In the genomic region with DNA sequence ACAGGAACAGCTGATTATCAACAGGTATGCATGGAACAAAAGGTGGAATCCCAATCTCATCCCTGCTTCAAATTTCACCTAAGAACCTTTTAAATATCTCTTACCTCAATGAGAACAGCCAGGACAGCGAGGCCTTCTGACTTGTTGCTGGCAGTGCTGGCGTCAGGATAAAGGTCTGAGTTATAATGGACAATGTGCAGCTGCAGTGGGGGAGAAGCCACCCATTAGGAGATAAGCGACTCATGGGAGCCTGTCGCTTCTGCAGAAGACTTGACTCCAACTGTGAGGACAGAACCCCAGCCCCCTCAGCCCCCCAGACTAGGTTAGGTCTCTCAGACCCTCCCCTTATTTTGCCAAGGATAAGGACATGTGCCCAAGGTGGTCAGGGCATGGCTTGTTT, we compare ENCODE assay signal across 18 cellular contexts. TPM values are rescaled to one million over a fixed set of nuclear protein-coding genes. Genes with fewer than 3 reads are reported as not detected.
DNase-seq lines count a peak whose midpoint lies in the region; ATAC-seq, FAIRE-seq and TF ChIP-seq lines count a peak whose summit lies in the region.
"Had no signal": no experiment of that assay in that cellular context is flagged by ENCODE, and none has a peak within 500 bp of the region (broad histone marks: within the 10 kb centered on the region; RNA-seq: fewer than 3 reads in every experiment).

No MANE protein-coding gene starts in this region.

- peak overlapping the region; percentile 22 for H4K91ac ChIP-seq in H1 (replicated peaks; ENCODE audit: insufficient read length, low read length)

- CTCF ChIA-PET in H1 (lab: Charles Lee; ENCODE audit: partially characterized antibody), result no interaction called here

- no peak for TF ChIP-seq EP300 in H1 (IDR thresholded peaks at IDR 0.05; ENCODE audit: borderline replicate concordance in 1 of 2, low read depth in 2 of 2, low read length in 2 of 2)

- H3K27ac ChIP-seq in H1 (ENCODE audit: low read depth, low read length) (no peak overlapping the region), MM.1S (ENCODE audit: low read length) (no peak overlapping the region), esophagus squamous epithelium (no peak overlapping the region)

- no peaks in the 10 kb centered on the region for H3F3A ChIP-seq in MM.1S (ENCODE audit: insufficient read depth, low read length)

- no peaks in the 10 kb centered on the region for H3K79me2 ChIP-seq in H1 (ENCODE audit: control insufficient read depth in 1 of 2, insufficient read depth in 2 of 2, low read length in 2 of 2)
- no peaks in the 10 kb centered on the region for H3K79me2 ChIP-seq in MM.1S (ENCODE audit: low read length)

- H3K79me1 ChIP-seq in H1 (ENCODE audit: low read depth, low read length), result no peaks in the 10 kb centered on the region

- TF ChIP-seq RAD21 in H1 (IDR thresholded peaks at IDR 0.05 in 1 of 2, conservative IDR thresholded peaks at IDR 0.05 in 1 of 2; ENCODE audit: low read depth in 2 of 2, low read length in 2 of 2), result no peak

- no peak overlapping the region for H2BK120ac ChIP-seq in H1 (replicated peaks; ENCODE audit: low read depth, low read length)

- H3K4ac ChIP-seq in H1 (replicated peaks; ENCODE audit: insufficient read length, low read depth, low read length), result no peak overlapping the region

- peak overlapping the region; percentile 8; the same call in 1 of the 2 replicates for H2BK20ac ChIP-seq in H1 (ENCODE audit: low read length)

- H3K27me3 ChIP-seq in H1 (replicated peaks in 1 of 4; ENCODE audit: control insufficient read depth in 3 of 4, extremely low read depth in 1 of 4, insufficient read depth in 3 of 4, low read length in 3 of 4), result no peaks in the 10 kb centered on the region; a peak in 1 of 7 replicates
- H3K27me3 ChIP-seq in MM.1S (replicated peaks; ENCODE audit: insufficient read depth, low read length), result no peaks in the 10 kb centered on the region
- H3K27me3 ChIP-seq in esophagus squamous epithelium, result no peaks in the 10 kb centered on the region

- peak overlapping the region; percentile 32 for H3K27ac Mint-ChIP-seq in T-helper 17 cell
- H3K27ac Mint-ChIP-seq: CD4-positive, alpha-beta memory T cell; GM23338 had no signal

- no peak overlapping the region for H2AFZ ChIP-seq in H1 (ENCODE audit: low read length)
- no peak overlapping the region for H2AFZ ChIP-seq in MM.1S (ENCODE audit: low read length)
- H2AFZ ChIP-seq: GM23338 had no signal

- no peak overlapping the region for H4K8ac ChIP-seq in H1 (ENCODE audit: extremely low read depth, insufficient read depth, low read length)

- DNase-seq in T-helper 17 cell (no peak), H1 (ENCODE audit: low read depth in 1 of 2, low spot score in 2 of 2) (no peak), posterior vena cava (ENCODE audit: low spot score) (peak; percentile 15), midbrain (lab: John Stamatoyannopoulos, UW) (no peak), MM.1S (no peak), esophagus squamous epithelium (lab: John Stamatoyannopoulos, UW) (no peak)
- DNase-seq: C1 segment of cervical spinal cord; Calu3; CD4-positive, alpha-beta memory T cell; COR-L47; DMS53; DMS79 treated with DMSO at 0.1 percent for 48 hours; GF-D8 had no signal

- H3K4me3 ChIP-seq in H1 (ENCODE audit: extremely low read depth in 1 of 4, insufficient read depth in 2 of 4, low read depth in 3 of 4, low read length in 4 of 4), result no peak overlapping the region
- H3K4me3 ChIP-seq in MM.1S (ENCODE audit: low read length), result no peak overlapping the region
- no peak overlapping the region for H3K4me3 ChIP-seq in esophagus squamous epithelium
- H3K4me3 ChIP-seq: GM23338, HAP-1 had no signal

- peaks cover 4% of the 10 kb centered on the region for H3K4me1 Mint-ChIP-seq in T-helper 17 cell
- H3K4me1 Mint-ChIP-seq: CD4-positive, alpha-beta memory T cell had no signal

- no peak overlapping the region for H2AK5ac ChIP-seq in H1 (ENCODE audit: low read depth, low read length)

- no peaks in the 10 kb centered on the region for H4K20me1 ChIP-seq in H1 (replicated peaks in 1 of 2; ENCODE audit: control insufficient read depth in 1 of 2, insufficient read depth in 2 of 2, low read length in 2 of 2)
- H4K20me1 ChIP-seq in MM.1S (ENCODE audit: insufficient read depth, low read length), result no peaks in the 10 kb centered on the region

- 93% methylated on average over 4 of the region's 4 CpGs; no CpG with 5 or more reads in 1 of the 2 experiments for WGBS in H1 (ENCODE audit: extremely low coverage in 1 of 2, insufficient coverage in 1 of 2, insufficient read length in 1 of 2, insufficient replicate concordance in 2 of 2, low coverage in 1 of 2, low lambda C conversion rate in 2 of 2, missing lambda C conversion rate in 1 of 2), 2 experiments
- 89 to 95% methylated on average over 1 to 4 of the region's 4 CpGs for WGBS in esophagus squamous epithelium, 2 donors

- no peaks in the 10 kb centered on the region for H3K23me2 ChIP-seq in H1 (ENCODE audit: low read depth, low read length)

- H3K4me1 ChIP-seq in H1 (replicated peaks in 1 of 4; ENCODE audit: control insufficient read depth in 3 of 4, insufficient read depth in 4 of 4, low read length in 3 of 4) (peaks cover 20 to 32% (median 23%) of the 10 kb centered on the region in 4 experiments), MM.1S (ENCODE audit: low read length) (peaks cover 5% of the 10 kb centered on the region), esophagus squamous epithelium (peaks cover 4 to 56% (median 8%) of the 10 kb centered on the region in 3 donors)
- H3K4me1 ChIP-seq: HAP-1 had no signal

- H3K9me2 ChIP-seq in MM.1S (replicated peaks; ENCODE audit: insufficient read depth, low read length), result no peaks in the 10 kb centered on the region

- no peak for FAIRE-seq in H1 (lab: Jason Lieb, UNC)
- FAIRE-seq: GM12891, GM18507, H54 had no signal

- no peak overlapping the region for H3K56ac ChIP-seq in H1 (replicated peaks; ENCODE audit: insufficient read length, low read depth, low read length)

- POLR2A ChIA-PET in H1 (lab: Charles Lee; ENCODE audit: partially characterized antibody), result no interaction called here

- no peak overlapping the region for H2BK12ac ChIP-seq in H1 (ENCODE audit: low read depth, low read length)

- no peak overlapping the region for H3K23ac ChIP-seq in H1 (ENCODE audit: insufficient read length)

- H3K36me3 Mint-ChIP-seq in T-helper 17 cell (ENCODE audit: low read depth), result no peaks in the 10 kb centered on the region
- H3K36me3 Mint-ChIP-seq: CD4-positive, alpha-beta memory T cell had no signal

- no peak overlapping the region for H3K4me2 ChIP-seq in H1 (ENCODE audit: insufficient read depth in 1 of 2, low read depth in 2 of 2, low read length in 2 of 2)
- H3K4me2 ChIP-seq in MM.1S (ENCODE audit: low read depth, low read length), result no peak overlapping the region

- no peak overlapping the region for H3K18ac ChIP-seq in H1 (ENCODE audit: extremely low read depth, low read length)

- no peak overlapping the region for H4K5ac ChIP-seq in H1 (ENCODE audit: insufficient read length, low read depth, low read length)

- no peak overlapping the region for H3K4me3 Mint-ChIP-seq in T-helper 17 cell
- H3K4me3 Mint-ChIP-seq: CD4-positive, alpha-beta memory T cell; GM23338 had no signal

- H3K9ac ChIP-seq in H1 (replicated peaks in 1 of 4; ENCODE audit: extremely low read depth in 1 of 4, low read depth in 3 of 4, low read length in 3 of 4), result no peak overlapping the region
- H3K9ac ChIP-seq in MM.1S (ENCODE audit: low read length), result no peak overlapping the region

- TF ChIP-seq CTCF in H1 (IDR thresholded peaks at IDR 0.05; ENCODE audit: control extremely low read depth in 1 of 3, insufficient read depth in 1 of 3, low read depth in 1 of 3, low read length in 3 of 3), result no peak
- TF ChIP-seq CTCF in MM.1S (IDR thresholded peaks at IDR 0.05; ENCODE audit: low read length), result no peak
- TF ChIP-seq CTCF in esophagus squamous epithelium (IDR thresholded peaks at IDR 0.05), result no peak

- peak overlapping the region; percentile 6; the same call in 1 of the 2 replicates for H2BK5ac ChIP-seq in H1 (ENCODE audit: low read depth, low read length)

- TF ChIP-seq POLR2A in H1 (IDR thresholded peaks at IDR 0.05; ENCODE audit: control extremely low read depth in 1 of 2, low read depth in 2 of 2, low read length in 2 of 2) (no peak), esophagus squamous epithelium (IDR thresholded peaks at IDR 0.05) (no peak)

- H3K9me3 ChIP-seq in T-helper 17 cell (ENCODE audit: control insufficient read depth, low read length, poor library complexity, severe bottlenecking) (no peaks in the 10 kb centered on the region), H1 (ENCODE audit: insufficient read depth in 2 of 2, low read depth in 1 of 2, low read length in 1 of 2) (no peaks in the 10 kb centered on the region), MM.1S (replicated peaks; ENCODE audit: insufficient read depth, low read length) (no peaks in the 10 kb centered on the region), esophagus squamous epithelium (no peaks in the 10 kb centered on the region)
- H3K9me3 ChIP-seq: HAP-1 had no signal

- 0 out of 2 replicates have a peak overlapping the region, but pooled peaks have one; percentile 6 for H2BK15ac ChIP-seq in H1 (ENCODE audit: low read length)

- no peaks in the 10 kb centered on the region for H3K36me3 ChIP-seq in H1 (ENCODE audit: control insufficient read depth in 2 of 4, insufficient read depth in 4 of 4, low read length in 3 of 4)
- H3K36me3 ChIP-seq in MM.1S (replicated peaks; ENCODE audit: insufficient read depth, low read length), result no peaks in the 10 kb centered on the region
- peaks cover 10 to 86% (median 23%) of the 10 kb centered on the region in 3 donors for H3K36me3 ChIP-seq in esophagus squamous epithelium
- H3K36me3 ChIP-seq: HAP-1 had no signal

- H3K14ac ChIP-seq in H1 (ENCODE audit: insufficient read length), result no peak overlapping the region

- intact Hi-C loops in posterior vena cava (cut with DNase I), result no loop called here
- intact Hi-C loops in esophagus squamous epithelium (cut with DNase I), result no loop called here

- ATAC-seq in T-helper 17 cell, result no peak
- ATAC-seq: GM23338 had no signal

- peaks cover 49% of the 10 kb centered on the region for H3K27me3 Mint-ChIP-seq in T-helper 17 cell

TF ChIP-seq in H1, 55 proteins besides CTCF, POLR2A, EP300 and RAD21 (continues in another document):
- TF ChIP-seq RXRA (IDR thresholded peaks at IDR 0.05; ENCODE audit: insufficient read depth, low read depth, low read length) (no peak), KDM5A (IDR thresholded peaks at IDR 0.05; ENCODE audit: low read length) (no peak), SAP30 (IDR thresholded peaks at IDR 0.05; ENCODE audit: insufficient read depth, insufficient replicate concordance, low read length) (no peak)

RNA-seq across cellular contexts. Expression of gene CA12, which starts 39.7 kb away (rescaled TPM):
- not detected for total RNA-seq in T-helper 17 cell
- 4.9 and 5.8 TPM in 2 replicates for total RNA-seq in H1 (2021; fragmentation: NEBNext Ultra II Directional; extraction: Animal tissue kit (Norgen Biotek cat#: 25700))
- polyA plus RNA-seq in H1 (2011; rRNA removed), result 4.7 and 4.9 TPM in 2 replicates
- 4.5 TPM for polyA plus RNA-seq in H1 (2011; cell fraction: cytosol; rRNA removed)
- polyA plus RNA-seq in H1 (2011; cell fraction: nucleus; rRNA removed), result 12.7 TPM
- 3.7 to 4.7 TPM (median 4.6 TPM) in 4 replicates for polyA plus RNA-seq in H1 (2012, experiment 1 of 2)
- 1.3 TPM for polyA plus RNA-seq in H1 (2012, experiment 2 of 2)
- 3.8 TPM for polyA plus RNA-seq in H1 (2013, experiment 1 of 2)
- 4.6 TPM for polyA plus RNA-seq in H1 (2013, experiment 2 of 2)
- polyA minus RNA-seq in H1 (2011; rRNA and poly(A)+ RNA removed), result 4.5 and 5.8 TPM in 2 replicates
- polyA minus RNA-seq in H1 (2011; cell fraction: cytosol; rRNA and poly(A)+ RNA removed), result 0.95 TPM
- 5.2 TPM for polyA minus RNA-seq in H1 (2011; cell fraction: nucleus; rRNA and poly(A)+ RNA removed)
- total RNA-seq in posterior vena cava, result 10 to 100 TPM; 36.7 to 48.3 TPM
- 100 to 1,000 TPM; 126 to 156 (median 143) TPM for total RNA-seq in esophagus squamous epithelium
- total RNA-seq: CD4-positive, alpha-beta memory T cell had no signal
- polyA plus RNA-seq: CD4-positive, alpha-beta memory T cell had no signal
